ENCODE assay signal across 1 cellular context in genomic region chr3:44468572-44469520, GRCh38.
A peak's percentile ranks its signal among the peaks of the same experiment; 100 is the strongest.
TF ChIP-seq lines count a peak whose summit lies in the region.

No MANE protein-coding gene starts in this region.

TF ChIP-seq in K562, 482 proteins besides CTCF, POLR2A, EP300 and RAD21 (continued from another document and continues in another):
- TF ChIP-seq PATZ1 (CRISPR knock-in tag; IDR thresholded peaks at IDR 0.05; ENCODE audit: borderline replicate concordance): no peak
- TF ChIP-seq CHD7 (IDR thresholded peaks at IDR 0.05; ENCODE audit: low read depth, low read length): no peak
- no peak for TF ChIP-seq KDM4B (IDR thresholded peaks at IDR 0.05; ENCODE audit: borderline replicate concordance in 2 of 2, low read depth in 1 of 2)
- TF ChIP-seq SMAD3 (CRISPR knock-in tag; conservative IDR thresholded peaks at IDR 0.05): no peak
- no peak for TF ChIP-seq ZNF324 (CRISPR knock-in tag; IDR thresholded peaks at IDR 0.05)
- TF ChIP-seq ZNF274 (IDR thresholded peaks at IDR 0.05; ENCODE audit: borderline replicate concordance, low read depth, low read length): no peak
- no peak for TF ChIP-seq JUN (IDR thresholded peaks at IDR 0.05; ENCODE audit: borderline replicate concordance, low read depth, low read length)
- TF ChIP-seq JUN (CRISPR knock-in tag; IDR thresholded peaks at IDR 0.05; ENCODE audit: borderline replicate concordance): no peak
- TF ChIP-seq ZNF3 (CRISPR knock-in tag; IDR thresholded peaks at IDR 0.05): no peak
- no peak for TF ChIP-seq E2F6 (IDR thresholded peaks at IDR 0.05; ENCODE audit: borderline replicate concordance in 1 of 2, extremely low read depth in 1 of 2, insufficient read depth in 1 of 2, insufficient read length in 1 of 2, low read depth in 1 of 2, low read length in 1 of 2, poor library complexity in 1 of 2, severe bottlenecking in 1 of 2)
- no peak for TF ChIP-seq CEBPB (tag; IDR thresholded peaks at IDR 0.05)
- no peak for TF ChIP-seq ESRRB (CRISPR knock-in tag; IDR thresholded peaks at IDR 0.05; ENCODE audit: borderline replicate concordance)
- no peak for TF ChIP-seq TRIM28 (IDR thresholded peaks at IDR 0.05)
- no peak for TF ChIP-seq ZNF140 (CRISPR knock-in tag; IDR thresholded peaks at IDR 0.05)
- no peak for TF ChIP-seq CREB3L1 (IDR thresholded peaks at IDR 0.05; ENCODE audit: borderline replicate concordance, low read depth)
- no peak for TF ChIP-seq RUNX1 (IDR thresholded peaks at IDR 0.05; ENCODE audit: low read depth)
- no peak for TF ChIP-seq E2F5 (CRISPR knock-in tag; IDR thresholded peaks at IDR 0.05)
- TF ChIP-seq CXXC5 (CRISPR knock-in tag; IDR thresholded peaks at IDR 0.05): no peak
- TF ChIP-seq ARID1B (IDR thresholded peaks at IDR 0.05): peak; percentile 46
- no peak for TF ChIP-seq KAT8 (IDR thresholded peaks at IDR 0.05; ENCODE audit: low read depth)
- TF ChIP-seq COPS2 (conservative IDR thresholded peaks at IDR 0.05): no peak
- TF ChIP-seq GATAD2A (IDR thresholded peaks at IDR 0.05): 0 out of 2 replicates have a peak, but pooled peaks have one; percentile 33
- TF ChIP-seq PRPF4 (IDR thresholded peaks at IDR 0.05; ENCODE audit: insufficient read depth, low read depth, low read length, poor library complexity, severe bottlenecking): no peak
- TF ChIP-seq ZNF444 (CRISPR knock-in tag; IDR thresholded peaks at IDR 0.05): no peak
- TF ChIP-seq SOX6 (IDR thresholded peaks at IDR 0.05): peak; percentile 16; the same call in 1 of the 2 replicates
- peak; percentile 66 for TF ChIP-seq ATF3 (IDR thresholded peaks at IDR 0.05)
- TF ChIP-seq ATF3 (CRISPR knock-in tag; conservative IDR thresholded peaks at IDR 0.05): no peak
- no peak for TF ChIP-seq ZNF282 (CRISPR knock-in tag; IDR thresholded peaks at IDR 0.05)
- TF ChIP-seq MYNN (IDR thresholded peaks at IDR 0.05): no peak
- TF ChIP-seq MYNN (CRISPR knock-in tag; IDR thresholded peaks at IDR 0.05): no peak
- TF ChIP-seq HDAC2 (IDR thresholded peaks at IDR 0.05): no peak
- no peak for TF ChIP-seq ZKSCAN8 (CRISPR knock-in tag; IDR thresholded peaks at IDR 0.05)
- TF ChIP-seq ZMIZ1 (IDR thresholded peaks at IDR 0.05; ENCODE audit: low read depth in 2 of 2, low read length in 2 of 2): no peak
- TF ChIP-seq PHB (CRISPR knock-in tag; IDR thresholded peaks at IDR 0.05): no peak
- TF ChIP-seq CAMTA2 (CRISPR knock-in tag; conservative IDR thresholded peaks at IDR 0.05): no peak
- TF ChIP-seq MCM7 (IDR thresholded peaks at IDR 0.05): no peak
- TF ChIP-seq ZNF583 (CRISPR knock-in tag; IDR thresholded peaks at IDR 0.05): no peak
- TF ChIP-seq MNT (conservative IDR thresholded peaks at IDR 0.05): peak in 1 of 2 experiments; percentile 12; a peak in 1 of 4 replicates
- TF ChIP-seq SPI1 (IDR thresholded peaks at IDR 0.05; ENCODE audit: borderline replicate concordance, low read depth, low read length): no peak
- TF ChIP-seq XRCC3 (IDR thresholded peaks at IDR 0.05): no peak
